Comparison of ENCODE assay signal across 19 cellular contexts in the genomic region with DNA sequence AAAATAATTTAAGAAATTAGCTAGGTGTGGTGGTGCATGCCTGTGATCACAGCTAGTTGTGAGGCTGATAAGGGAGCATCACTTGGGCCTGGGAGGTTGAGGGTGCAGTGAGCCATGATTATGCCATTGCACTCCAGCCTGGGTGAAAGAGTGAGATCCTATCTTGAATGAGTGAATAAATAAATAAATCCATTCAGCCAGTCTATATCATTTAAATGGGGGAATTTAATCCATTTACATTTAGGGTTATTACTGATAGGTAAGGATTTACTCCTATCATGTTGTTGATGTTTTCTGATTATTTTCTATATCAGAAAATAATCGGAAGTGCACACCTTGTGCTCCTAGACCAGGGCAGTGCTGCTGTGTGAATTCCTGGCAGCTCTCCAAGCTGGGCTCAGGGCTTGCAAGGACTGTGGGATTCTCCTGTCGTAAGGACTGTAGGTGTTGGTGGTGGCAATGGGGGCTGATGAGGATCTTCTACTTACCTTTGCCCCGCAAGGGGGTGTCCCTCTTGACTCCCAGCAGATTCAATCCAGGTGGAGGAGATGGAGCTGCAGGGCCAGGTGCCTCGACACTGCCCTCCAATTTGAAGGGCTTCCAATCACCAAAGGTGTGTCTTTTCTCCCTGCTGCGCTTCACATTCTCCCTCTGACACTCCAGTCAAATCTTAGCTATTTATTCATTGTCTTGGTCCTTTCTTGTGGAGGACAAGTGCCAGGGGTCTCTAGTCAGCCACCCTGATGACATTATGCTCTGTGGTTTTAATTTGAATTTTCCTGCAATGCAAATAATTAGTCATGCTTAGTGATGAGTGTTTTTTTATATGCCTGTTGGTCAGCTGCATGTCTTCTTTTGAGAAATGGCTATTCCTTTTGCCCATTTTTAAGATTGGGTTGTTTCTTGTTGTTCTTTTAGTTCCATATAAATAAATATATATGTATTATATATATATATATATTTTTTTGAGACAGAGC.
"Had no signal": no experiment of that assay in that cellular context is flagged by ENCODE, and none has a peak within 500 bp of the region (broad histone marks: within the 10 kb centered on the region; RNA-seq: fewer than 3 reads in every experiment).

No MANE protein-coding gene starts in this region.

- H3K4me1 ChIP-seq: esophagus muscularis mucosa, gastroesophageal sphincter, heart right ventricle, left ventricle myocardium inferior, psoas muscle, transverse colon, uterus had no signal

- ATAC-seq: activated T-cell treated with anti-CD3 and anti-CD28 coated beads, Interleukin-2, amount 50 U/mL, for 72 hours; gastroesophageal sphincter; heart right ventricle; psoas muscle; right cardiac atrium; stimulated activated naive CD8-positive, alpha-beta T cell treated with anti-CD3 and anti-CD28 coated beads, Interleukin-15, Interleukin-2, amounts not matched to agents 100 U/mL and 50 U/mL, for 24 hours had no signal

- H3K36me3 ChIP-seq: brain microvascular endothelial cell, esophagus muscularis mucosa, gastroesophageal sphincter, heart right ventricle, left ventricle myocardium inferior, transverse colon, uterus had no signal

- H3K27ac ChIP-seq: brain microvascular endothelial cell, esophagus muscularis mucosa, gastroesophageal sphincter, heart right ventricle, left ventricle myocardium inferior, psoas muscle, skin epidermis, transverse colon, uterus had no signal

- H3K27me3 ChIP-seq: brain microvascular endothelial cell, heart right ventricle, transverse colon, uterus had no signal

- H3K9me3 ChIP-seq: esophagus muscularis mucosa, gastroesophageal sphincter, left ventricle myocardium inferior, psoas muscle, transverse colon, uterus had no signal

- H3K4me3 ChIP-seq: esophagus muscularis mucosa, gastroesophageal sphincter, heart right ventricle, left ventricle myocardium inferior, psoas muscle, skin epidermis, transverse colon, uterus had no signal

- DNase-seq: activated CD4-positive, alpha-beta T cell treated with anti-CD3 and anti-CD28 coated beads, Interleukin-2, amount 10 ng/mL, durations not matched to agents 24 days and 14 days; activated CD8-positive, alpha-beta memory T cell treated with anti-CD3 and anti-CD28 coated beads, Interleukin-2, amount 50 U/mL, for 48 hours; activated effector memory CD4-positive, alpha-beta T cell treated with anti-CD3 and anti-CD28 coated beads, Interleukin-2, amount 50 U/mL, for 16 hours; activated naive CD4-positive, alpha-beta T cell treated with anti-CD3 and anti-CD28 coated beads, Interleukin-2, amount 50 U/mL, for 16 hours; activated T-cell treated with anti-CD3 and anti-CD28 coated beads, Interleukin-2, amount 50 U/mL, for 72 hours; aorta; brain microvascular endothelial cell; cortex of kidney; effector CD4-positive, alpha-beta T cell; heart right ventricle; left ventricle myocardium inferior; psoas muscle; stimulated activated naive CD8-positive, alpha-beta T cell treated with anti-CD3 and anti-CD28 coated beads, Interleukin-15, Interleukin-2, amounts not matched to agents 100 U/mL and 50 U/mL, for 24 hours; transverse colon; uterus had no signal
